11 cellular contexts compared by ENCODE assay signal in the genomic region with DNA sequence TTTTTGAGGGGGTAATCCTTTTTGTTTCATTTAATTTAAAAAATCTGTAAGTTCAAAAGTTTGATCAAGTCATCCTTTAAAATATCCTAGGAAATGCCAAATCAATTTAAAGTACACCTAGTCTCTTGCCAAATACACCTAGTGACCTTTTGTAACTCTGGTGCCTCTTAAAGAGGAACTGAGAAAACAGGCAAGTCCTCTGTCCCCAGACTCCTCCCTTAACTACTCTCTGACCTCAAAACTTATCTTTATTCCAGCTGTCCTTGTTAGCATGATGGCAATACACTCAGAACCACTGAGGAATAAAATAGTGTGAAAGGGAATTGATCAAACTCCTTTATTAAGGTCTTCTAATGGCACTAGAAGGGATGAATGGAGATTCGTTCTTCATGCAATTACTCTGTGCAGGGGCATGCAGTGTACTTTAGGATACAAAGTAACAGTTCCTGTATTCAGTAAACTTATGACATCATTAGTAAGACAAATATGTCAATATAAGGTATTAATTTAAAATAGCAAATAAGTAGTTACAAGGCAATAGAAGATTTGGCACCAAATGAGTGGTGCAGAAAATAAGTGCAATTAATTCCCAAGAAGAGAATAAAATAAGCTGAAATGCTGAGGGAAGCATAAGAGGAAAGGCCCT. TPM values are rescaled to one million over a fixed set of nuclear protein-coding genes. Genes with fewer than 3 reads are reported as not detected.
A peak's percentile ranks its signal among the peaks of the same experiment; 100 is the strongest.
DNase-seq lines count a peak whose midpoint lies in the region; ATAC-seq, FAIRE-seq and TF ChIP-seq lines count a peak whose summit lies in the region.
"Had no signal": no experiment of that assay in that cellular context is flagged by ENCODE, and none has a peak within 500 bp of the region (broad histone marks: within the 10 kb centered on the region; RNA-seq: fewer than 3 reads in every experiment).

No MANE protein-coding gene starts in this region.

- no peaks in the 10 kb centered on the region for H3K27me3 ChIP-seq in colonic mucosa

- no peak for DNase-seq in colonic mucosa
- no peak for DNase-seq in H54 (ENCODE audit: insufficient read length, low spot score)
- no peak for DNase-seq in activated T-cell treated with anti-CD3 and anti-CD28 coated beads, Interleukin-2, amount 50 U/mL, for 4 hours
- DNase-seq in HEK293T (ENCODE audit: extremely low spot score) = no peak
- no peak for DNase-seq in effector CD4-positive, alpha-beta T cell
- DNase-seq: KG1 had no signal

- H3K9ac ChIP-seq in colonic mucosa (ENCODE audit: low read depth in 2 of 2, low read length in 2 of 2) = no peak overlapping the region

- intact Hi-C loops in colonic mucosa (cut with DNase I) = loop anchor here (10.0 kb wide), 1 partner anchor 62 kb away; no protein-coding TSS in a partner anchor

- H3K4me3 ChIP-seq in colonic mucosa = no peak overlapping the region

- H3K36me3 ChIP-seq in colonic mucosa = no peaks in the 10 kb centered on the region

- no peak for TF ChIP-seq POLR2A in GM18505 (IDR thresholded peaks at IDR 0.05; ENCODE audit: borderline replicate concordance, extremely low read depth, insufficient read depth, insufficient read length)
- TF ChIP-seq POLR2A in H54 (IDR thresholded peaks at IDR 0.05; ENCODE audit: low read depth, low read length) = no peak

- H3K36me3 Mint-ChIP-seq in activated T-cell treated with anti-CD3 and anti-CD28 coated beads, Interleukin-2, amount 50 U/mL, for 4 hours (ENCODE audit: insufficient read depth) = peaks cover 2% of the 10 kb centered on the region

- H3K4me1 Mint-ChIP-seq in activated T-cell treated with anti-CD3 and anti-CD28 coated beads, Interleukin-2, amount 50 U/mL, for 4 hours (ENCODE audit: low read depth) = peaks cover 29% of the 10 kb centered on the region

- H3K4me1 ChIP-seq in colonic mucosa = peaks cover 3% of the 10 kb centered on the region

- H3K9me3 ChIP-seq in colonic mucosa = no peaks in the 10 kb centered on the region

- ATAC-seq in GM18505 (IDR thresholded peaks at IDR 0.05; ENCODE audit: unreplicated experiment) (peak; percentile 66), GM21576 (IDR thresholded peaks at IDR 0.05; ENCODE audit: unreplicated experiment) (peak; percentile 88), HG03442 (IDR thresholded peaks at IDR 0.05; ENCODE audit: unreplicated experiment) (peak; percentile 91)
- ATAC-seq in activated T-cell treated with anti-CD3 and anti-CD28 coated beads, Interleukin-2, amount 50 U/mL, for 4 hours = no peak

- H3K4me3 Mint-ChIP-seq in activated T-cell treated with anti-CD3 and anti-CD28 coated beads, Interleukin-2, amount 50 U/mL, for 4 hours = no peak overlapping the region

- H3K9me3 Mint-ChIP-seq in activated T-cell treated with anti-CD3 and anti-CD28 coated beads, Interleukin-2, amount 50 U/mL, for 4 hours = no peaks in the 10 kb centered on the region

- CTCF ChIA-PET in HEK293T (lab: Yijun Ruan, JAX) = no interaction called here

- no peak for FAIRE-seq in H54 (lab: Jason Lieb, UNC)
- FAIRE-seq: bronchial epithelial cell, TTC549 had no signal

- POLR2A ChIA-PET in HEK293T (lab: Yijun Ruan, JAX) = interaction anchor here (0.7 kb wide), 1 partner anchor 171 kb away, joined by 3 read pairs; no protein-coding TSS in a partner anchor

- no peak for TF ChIP-seq CTCF in colonic mucosa (IDR thresholded peaks at IDR 0.05)

- H3K27ac ChIP-seq in colonic mucosa = peak overlapping the region; percentile 20

- H3K27me3 Mint-ChIP-seq in activated T-cell treated with anti-CD3 and anti-CD28 coated beads, Interleukin-2, amount 50 U/mL, for 4 hours (ENCODE audit: low read depth) = no peaks in the 10 kb centered on the region

TF ChIP-seq in HEK293T, 16 proteins besides CTCF, POLR2A, EP300 and RAD21:
- no peak for TF ChIP-seq L3MBTL2 (conservative IDR thresholded peaks at IDR 0.05)
- no peak for TF ChIP-seq CTBP1 (IDR thresholded peaks at IDR 0.05; ENCODE audit: borderline replicate concordance)
- TF ChIP-seq BHLHE40 (IDR thresholded peaks at IDR 0.05; ENCODE audit: borderline replicate concordance) = no peak

RNA-seq across cellular contexts. Expression of a gene that starts 3.3 kb away (rescaled TPM):
- 10 to 100 TPM; 67.4 to 83.6 TPM for total RNA-seq in colonic mucosa
- 1 to 10 TPM; 2.5 to 5.9 (median 2.5) TPM for total RNA-seq in activated T-cell treated with anti-CD3 and anti-CD28 coated beads, Interleukin-2, amount 50 U/mL, for 4 hours

Comparison
In these comparisons a context has a peak if more than half of its experiments do, and no peak if none do; other contexts are left out.
1. ATAC-seq: peak in GM18505 (single experiment), GM21576 (single experiment) and HG03442 (single experiment); none in activated T-cell treated with anti-CD3 and anti-CD28 coated beads, Interleukin-2, amount 50 U/mL, for 4 hours (0 of 2).
2. RNA of a gene that starts 3.3 kb away (total RNA-seq): 67.4 to 83.6 TPM in colonic mucosa; 2.5 to 5.9 TPM in activated T-cell treated with anti-CD3 and anti-CD28 coated beads, Interleukin-2, amount 50 U/mL, for 4 hours; every median in the first group is over 4 times any median in the second.